ENCODE assay signal across 1 cellular context in the genomic region with DNA sequence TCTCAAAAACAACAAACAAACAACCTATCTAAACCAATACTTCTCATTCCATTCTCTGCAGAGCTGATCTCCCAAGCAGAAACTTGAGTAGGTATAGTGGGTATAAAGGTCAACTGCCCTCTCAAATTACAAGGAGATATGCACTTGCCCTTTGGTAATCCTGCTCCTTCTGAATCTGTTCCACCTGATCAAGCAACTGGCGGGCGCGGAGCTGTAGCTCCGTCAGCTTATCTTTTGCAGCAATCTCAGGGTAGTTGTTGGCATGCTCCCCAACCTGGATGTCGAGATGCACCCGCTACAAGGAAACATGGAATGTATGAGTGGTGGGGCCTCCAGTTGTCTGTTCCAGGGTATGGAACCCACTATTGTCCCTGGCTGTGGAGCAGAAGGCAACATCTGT.
TF ChIP-seq lines count a peak whose summit lies in the region.

No MANE protein-coding gene starts in this region.

TF ChIP-seq in endothelial cell of umbilical vein, 7 proteins besides CTCF, POLR2A, EP300 and RAD21 (continued from another document):
- TF ChIP-seq, protein P1, sequence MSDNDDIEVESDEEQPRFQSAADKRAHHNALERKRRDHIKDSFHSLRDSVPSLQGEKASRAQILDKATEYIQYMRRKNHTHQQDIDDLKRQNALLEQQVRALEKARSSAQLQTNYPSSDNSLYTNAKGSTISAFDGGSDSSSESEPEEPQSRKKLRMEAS (IDR thresholded peaks at IDR 0.05; ENCODE audit: insufficient read depth, insufficient read length), result no peak
- no peak for TF ChIP-seq JUN (IDR thresholded peaks at IDR 0.05; ENCODE audit: borderline replicate concordance, insufficient read depth, insufficient read length, low read depth)
TF ChIP-seq in endothelial cell of umbilical vein: peak in this region for 0.
